8 cellular contexts compared by ENCODE assay signal in genomic region chr5:10760976-10761841, GRCh38. TPM values are rescaled to one million over a fixed set of nuclear protein-coding genes. Genes with fewer than 3 reads are reported as not detected.
A peak's percentile ranks its signal among the peaks of the same experiment; 100 is the strongest.
DNase-seq lines count a peak whose midpoint lies in the region; ATAC-seq and TF ChIP-seq lines count a peak whose summit lies in the region.

DAP (minus strand) TSS chr5:10761234; CDS start chr5:10761068, 166 bp downstream.

- CTCF ChIA-PET in Calu3 (lab: Charles Lee): interaction anchor here (1.2 kb wide), 1 partner anchor 36 kb away, joined by 5 read pairs; no protein-coding TSS in a partner anchor

- H3K4me3 ChIP-seq in OCI-LY1 (ENCODE audit: low read depth, low read length, poor library complexity, severe bottlenecking) (peak within 1 kb of the TSS; percentile 75), epithelial cell of esophagus (ENCODE audit: low read length) (peak within 1 kb of the TSS; percentile 58), mononuclear cell (ENCODE audit: low read length) (peak within 1 kb of the TSS; percentile 75)

- H3K4me1 ChIP-seq in OCI-LY1 (ENCODE audit: insufficient read depth, low read length, severe bottlenecking): peaks cover 53% of the 10 kb centered on the region
- H3K4me1 ChIP-seq in mononuclear cell (ENCODE audit: insufficient read depth, low read length): peaks cover 51% of the 10 kb centered on the region

- H3K9me3 ChIP-seq in OCI-LY1 (ENCODE audit: low read length) (no peaks in the 10 kb centered on the region), mononuclear cell (ENCODE audit: low read depth, low read length) (no peaks in the 10 kb centered on the region)

- peak within 1 kb of the TSS; percentile 99 for H3K27ac Mint-ChIP-seq in Calu3 (ENCODE audit: unreplicated experiment)

- peak within 1 kb of the TSS; percentile 97 for H3K4me3 Mint-ChIP-seq in Calu3 (ENCODE audit: low read depth, unreplicated experiment)

- H3K4me2 ChIP-seq in OCI-LY1 (ENCODE audit: low read length): peak within 1 kb of the TSS; percentile 97

- peaks cover 4% of the 10 kb centered on the region; the same call in 1 of the 2 replicates for H3K36me3 ChIP-seq in OCI-LY1 (ENCODE audit: insufficient read depth, low read length)

- intact Hi-C loops in Calu3 (cut with micrococcal nuclease; ENCODE audit: unreplicated experiment): loop anchor here (2.0 to 5.0 kb wide), 2 partner anchors 36 to 59 kb away; no protein-coding TSS in a partner anchor

- no TSS peak for BruUV-seq in Calu3 (replicated peaks; lab: Mats Ljungman, UMichigan)

- 0 out of 2 replicates have a peak, but pooled peaks cover 5% of the 10 kb centered on the region for H3F3A ChIP-seq in OCI-LY1 (ENCODE audit: insufficient read depth, low read length)

- H3K4me1 Mint-ChIP-seq in Calu3 (ENCODE audit: low read depth, unreplicated experiment): peaks cover 21% of the 10 kb centered on the region

- H3K9me3 Mint-ChIP-seq in Calu3 (ENCODE audit: low read depth, unreplicated experiment): no peaks in the 10 kb centered on the region

- DNase-seq in Calu3 (peak; percentile 89), HUDEP-2 (lab: John Stamatoyannopoulos, UW; ENCODE audit: unreplicated experiment in 76 of 76) (peak in 73 of 76 experiments; percentile 6 to 83 (median 65)), activated T-cell treated with anti-CD3 and anti-CD28 coated beads for 24 hours (ENCODE audit: low read depth) (peak; percentile 83), epithelial cell of esophagus (ENCODE audit: low read depth) (peak; percentile 84)
- peak; percentile 68 to 83 for DNase-seq in stimulated activated CD8-positive, alpha-beta memory T cell treated with anti-CD3 and anti-CD28 coated beads, Interleukin-4, amount 100 ng/mL, for 1 hour (ENCODE audit: low read depth in 2 of 2, low spot score in 1 of 2)

- peaks cover 12% of the 10 kb centered on the region for H3K27me3 Mint-ChIP-seq in Calu3 (ENCODE audit: unreplicated experiment)

- ATAC-seq in GM21390 (IDR thresholded peaks at IDR 0.05; ENCODE audit: unreplicated experiment): peak; percentile 74

- H3K27ac ChIP-seq in OCI-LY1 (ENCODE audit: low read depth, low read length, poor library complexity, severe bottlenecking): peak within 1 kb of the TSS; percentile 81

- H3K36me3 Mint-ChIP-seq in Calu3 (ENCODE audit: insufficient read depth, unreplicated experiment): peaks cover 54% of the 10 kb centered on the region

- H3K9me2 ChIP-seq in OCI-LY1 (ENCODE audit: low read depth, low read length): no peaks in the 10 kb centered on the region

- H3K9ac ChIP-seq in OCI-LY1 (ENCODE audit: low read length): peak within 1 kb of the TSS; percentile 75

- TF ChIP-seq CTCF in Calu3 (IDR thresholded peaks at IDR 0.05; ENCODE audit: unreplicated experiment) (no peak), OCI-LY1 (IDR thresholded peaks at IDR 0.05; ENCODE audit: low read length) (no peak), epithelial cell of esophagus (IDR thresholded peaks at IDR 0.05; ENCODE audit: insufficient read depth, low read depth, low read length, missing control alignments) (no peak)

- H3K27me3 ChIP-seq in OCI-LY1 (ENCODE audit: insufficient read depth, low read length) (no peaks in the 10 kb centered on the region), mononuclear cell (ENCODE audit: insufficient read depth, low read length) (no peaks in the 10 kb centered on the region)

- no peaks in the 10 kb centered on the region for H4K20me1 ChIP-seq in OCI-LY1 (ENCODE audit: insufficient read depth, low read length)

- no peak within 1 kb of the TSS for H2AFZ ChIP-seq in OCI-LY1 (ENCODE audit: low read length)

- peaks cover 26% of the 10 kb centered on the region for H3K79me2 ChIP-seq in OCI-LY1 (ENCODE audit: insufficient read depth, low read length)

RNA-seq across cellular contexts. Expression of gene DAP, which starts in this region (rescaled TPM):
- total RNA-seq in Calu3 (2022) (138 and 141 TPM in 2 replicates), mononuclear cell (20.1 TPM)

Comparison
In these comparisons a context has a peak if more than half of its experiments do, and no peak if none do; other contexts are left out.
1. Peak in every context shown above with its lines: DNase-seq, ATAC-seq, H3K4me3 ChIP-seq and H3K27ac ChIP-seq.